20 cellular contexts compared by ENCODE assay signal in the genomic region with DNA sequence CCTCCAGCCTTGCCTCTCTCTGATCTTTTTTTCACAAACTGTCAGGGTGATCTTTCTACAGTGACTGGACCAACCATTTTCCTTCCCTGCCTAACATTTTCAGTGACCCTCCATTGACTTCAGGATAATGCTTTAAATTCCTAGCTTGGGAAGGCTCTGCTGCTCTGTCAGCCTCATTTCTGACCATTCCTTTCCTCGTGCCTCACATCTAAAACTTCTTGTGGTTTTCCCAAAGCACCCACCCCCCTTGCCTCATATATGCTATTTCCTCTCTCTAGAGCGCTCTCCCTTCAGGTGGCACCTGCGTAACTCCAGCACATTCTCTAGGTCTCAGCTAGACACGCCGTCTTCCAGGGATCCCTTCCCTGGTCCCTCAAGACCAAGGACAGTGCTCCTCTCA. TPM values are rescaled to one million over a fixed set of nuclear protein-coding genes. Genes with fewer than 3 reads are reported as not detected.
DNase-seq lines count a peak whose midpoint lies in the region; ATAC-seq and TF ChIP-seq lines count a peak whose summit lies in the region.
"Had no signal": no experiment of that assay in that cellular context is flagged by ENCODE, and none has a peak within 500 bp of the region (broad histone marks: within the 10 kb centered on the region; RNA-seq: fewer than 3 reads in every experiment).

No MANE protein-coding gene starts in this region.

- no peak overlapping the region for H4K8ac ChIP-seq in mesenchymal stem cell (ENCODE audit: low read length)

- H3K27me3 ChIP-seq in GM23338 (ENCODE audit: insufficient read depth) (no peaks in the 10 kb centered on the region), mesenchymal stem cell (ENCODE audit: control insufficient read depth in 1 of 2, insufficient read depth in 1 of 2, low read length in 2 of 2) (peaks cover 3 to 16% of the 10 kb centered on the region in 2 experiments), smooth muscle cell (ENCODE audit: low read depth) (no peaks in the 10 kb centered on the region)

- H2BK15ac ChIP-seq in mesenchymal stem cell (ENCODE audit: low read depth, poor library complexity, severe bottlenecking) = no peak overlapping the region

- H3K36me3 ChIP-seq in GM23338 (ENCODE audit: insufficient read depth) (no peaks in the 10 kb centered on the region), mesenchymal stem cell (ENCODE audit: control insufficient read depth in 1 of 2, insufficient read depth in 2 of 2, low read depth in 1 of 2, low read length in 2 of 2) (no peaks in the 10 kb centered on the region), smooth muscle cell (ENCODE audit: low read depth) (no peaks in the 10 kb centered on the region)

- H4K91ac ChIP-seq in mesenchymal stem cell (ENCODE audit: low read length) = no peak overlapping the region

- TF ChIP-seq CTCF in GM23338 (conservative IDR thresholded peaks at IDR 0.05; ENCODE audit: low read depth in 2 of 2) (no peak), smooth muscle cell (IDR thresholded peaks at IDR 0.05; ENCODE audit: borderline replicate concordance, insufficient read depth, poor library complexity, severe bottlenecking) (no peak)

- TF ChIP-seq POLR2A in GM18505 (IDR thresholded peaks at IDR 0.05; ENCODE audit: borderline replicate concordance, extremely low read depth, insufficient read depth, insufficient read length) = no peak

- no peak overlapping the region for H2BK120ac ChIP-seq in mesenchymal stem cell (ENCODE audit: low read depth, low read length)

- H3K27ac ChIP-seq in GM23338 (ENCODE audit: low read depth) (no peak overlapping the region), mesenchymal stem cell (ENCODE audit: low read length, poor library complexity, severe bottlenecking) (no peak overlapping the region), smooth muscle cell (ENCODE audit: low read depth) (peak overlapping the region; percentile 10)
- H3K27ac ChIP-seq: HL-60, PC-9 had no signal

- no peaks in the 10 kb centered on the region for H3K79me1 ChIP-seq in mesenchymal stem cell (replicated peaks; ENCODE audit: low read length, poor library complexity, severe bottlenecking)

- WGBS in mesenchymal stem cell = 50% methylated on average over 5 of the region's 5 CpGs
- 73% methylated on average over 5 of the region's 5 CpGs for WGBS in smooth muscle cell (ENCODE audit: low lambda C conversion rate)

- H3K27ac Mint-ChIP-seq in GM23338 = no peak overlapping the region
- H3K27ac Mint-ChIP-seq: CD8-positive, alpha-beta memory T cell had no signal

- H2AK5ac ChIP-seq in mesenchymal stem cell (ENCODE audit: low read length, severe bottlenecking) = no peak overlapping the region

- H3K4me3 Mint-ChIP-seq in GM23338 = no peak overlapping the region
- H3K4me3 Mint-ChIP-seq: CD8-positive, alpha-beta memory T cell had no signal

- no peaks in the 10 kb centered on the region for H4K20me1 ChIP-seq in GM23338 (replicated peaks; ENCODE audit: insufficient read depth)
- no peaks in the 10 kb centered on the region for H4K20me1 ChIP-seq in smooth muscle cell (ENCODE audit: low read depth)

- DNase-seq in GM23338 (ENCODE audit: low spot score) (no peak), astrocyte of the hippocampus (ENCODE audit: low read depth, low spot score) (peak; percentile 47), mesenchymal stem cell (peak; percentile 1), smooth muscle cell (lab: John Stamatoyannopoulos, UW; ENCODE audit: unreplicated experiment) (no peak), D341Med (ENCODE audit: low spot score) (no peak)
- DNase-seq: CD8-positive, alpha-beta memory T cell; DMS 273 treated with DMSO at 0.1 percent for 48 hours; HCEC 1CT; KG1; NCI-H1092; NCI-H187; NCI-H774; PC-9; SK-N-SH had no signal

- no peak overlapping the region for H3K14ac ChIP-seq in mesenchymal stem cell (ENCODE audit: low read length in 2 of 2)

- H3K4me3 ChIP-seq in GM23338 (no peak overlapping the region), mesenchymal stem cell (ENCODE audit: insufficient read depth in 1 of 2, low read depth in 1 of 2, low read length in 2 of 2) (no peak overlapping the region), smooth muscle cell (no peak overlapping the region)
- H3K4me3 ChIP-seq: PC-9 had no signal

- H3F3A ChIP-seq in GM23338 (replicated peaks; ENCODE audit: low read depth) = no peaks in the 10 kb centered on the region
- no peaks in the 10 kb centered on the region for H3F3A ChIP-seq in smooth muscle cell (ENCODE audit: low read depth)

- no peaks in the 10 kb centered on the region; the same call in 2 of the 3 replicates for H3K9me3 Mint-ChIP-seq in GM23338

- H2AFZ ChIP-seq in GM23338 = peak overlapping the region; percentile 12; the same call in 1 of the 2 replicates
- no peak overlapping the region for H2AFZ ChIP-seq in mesenchymal stem cell (ENCODE audit: low read depth, low read length)
- no peak overlapping the region for H2AFZ ChIP-seq in smooth muscle cell (ENCODE audit: low read depth)
- H2AFZ ChIP-seq: PC-9 had no signal

- no peaks in the 10 kb centered on the region for H3K4me1 ChIP-seq in GM23338 (ENCODE audit: insufficient read depth)
- peaks cover 2% of the 10 kb centered on the region for H3K4me1 ChIP-seq in mesenchymal stem cell (ENCODE audit: control insufficient read depth, insufficient read depth, low read depth, low read length)
- no peaks in the 10 kb centered on the region for H3K4me1 ChIP-seq in smooth muscle cell (ENCODE audit: low read depth)

- no peaks in the 10 kb centered on the region for H3K36me3 Mint-ChIP-seq in GM23338 (ENCODE audit: low read depth)
- H3K36me3 Mint-ChIP-seq: CD8-positive, alpha-beta memory T cell had no signal

- no peak overlapping the region for H3K4me2 ChIP-seq in GM23338
- H3K4me2 ChIP-seq in mesenchymal stem cell (ENCODE audit: low read length, poor library complexity, severe bottlenecking) = no peak overlapping the region
- H3K4me2 ChIP-seq in smooth muscle cell = peak overlapping the region; percentile 12
- H3K4me2 ChIP-seq: PC-9, SK-N-SH had no signal

- no peak overlapping the region for H3K4ac ChIP-seq in mesenchymal stem cell (ENCODE audit: low read depth in 1 of 2, low read length in 2 of 2)

- peak; percentile 26; the same call in 2 of the 3 replicates for ATAC-seq in GM23338
- ATAC-seq in HG03354 (IDR thresholded peaks at IDR 0.05; ENCODE audit: poor library complexity, severe bottlenecking, unreplicated experiment) = no peak
- ATAC-seq in GM18505 (IDR thresholded peaks at IDR 0.05; ENCODE audit: unreplicated experiment) = no peak

- peaks cover 2% of the 10 kb centered on the region for H3K27me3 Mint-ChIP-seq in GM23338 (ENCODE audit: insufficient read depth, low read depth, poor library complexity)

- no peaks in the 10 kb centered on the region for H3K9me3 ChIP-seq in mesenchymal stem cell (ENCODE audit: control insufficient read depth, low read length)
- no peaks in the 10 kb centered on the region for H3K9me3 ChIP-seq in smooth muscle cell (replicated peaks; ENCODE audit: low read depth)
- H3K9me3 ChIP-seq: SK-N-SH had no signal

- H3K4me1 Mint-ChIP-seq in GM23338 = 0 out of 3 replicates have a peak, but pooled peaks cover 3% of the 10 kb centered on the region
- H3K4me1 Mint-ChIP-seq: CD8-positive, alpha-beta memory T cell had no signal

- no peak overlapping the region for H3K23ac ChIP-seq in mesenchymal stem cell (ENCODE audit: low read length in 2 of 2)

- no peaks in the 10 kb centered on the region for H3K9me2 ChIP-seq in GM23338 (ENCODE audit: insufficient read depth)
- H3K9me2 ChIP-seq: SK-N-SH had no signal

- H3K9ac ChIP-seq in mesenchymal stem cell (ENCODE audit: low read length) (peak overlapping the region; percentile 78), smooth muscle cell (ENCODE audit: low read depth) (no peak overlapping the region)
- H3K9ac ChIP-seq: SK-N-SH had no signal

- H3K18ac ChIP-seq in mesenchymal stem cell (ENCODE audit: low read depth in 1 of 2, low read length in 2 of 2) = no peak overlapping the region

- H2BK5ac ChIP-seq in mesenchymal stem cell (ENCODE audit: low read depth, low read length, poor library complexity, severe bottlenecking) = no peak overlapping the region

- H3K79me2 ChIP-seq in GM23338 (replicated peaks; ENCODE audit: insufficient read depth) = no peaks in the 10 kb centered on the region
- H3K79me2 ChIP-seq in smooth muscle cell (ENCODE audit: low read depth) = no peaks in the 10 kb centered on the region

- H2BK12ac ChIP-seq in mesenchymal stem cell (ENCODE audit: low read length in 2 of 2) = no peak overlapping the region

TF ChIP-seq in GM23338, 12 proteins besides CTCF, POLR2A, EP300 and RAD21 (continues in another document):
- no peak for TF ChIP-seq ZNF331 (CRISPR knock-in tag; IDR thresholded peaks at IDR 0.05; ENCODE audit: low read depth)
- TF ChIP-seq CREB1 (CRISPR knock-in tag; IDR thresholded peaks at IDR 0.05; ENCODE audit: low read depth) = no peak

RNA-seq across cellular contexts. Expression of a gene that starts 37.2 kb away (rescaled TPM):
- not detected in 2 replicates for total RNA-seq in GM23338 (2014; rRNA removed; shearing (Covaris generic))
- 0.45 TPM in 1 of 2 replicates, not detected in the other for polyA plus RNA-seq in GM23338 (2016; fragmentation: Nextera tagmentation; extraction: Ambion mirVana)
- polyA plus RNA-seq in mesenchymal stem cell (2013, experiment 1 of 2) = 0.22 TPM
- 0.21 TPM for polyA plus RNA-seq in mesenchymal stem cell (2013, experiment 2 of 2)
- 0.09 TPM in 1 of 2 replicates, not detected in the other for total RNA-seq in smooth muscle cell
- polyA plus RNA-seq in smooth muscle cell = 0.14 TPM in 1 of 2 replicates, not detected in the other
- total RNA-seq: CD8-positive, alpha-beta memory T cell; Daoy; M059J; NCI-H460 had no signal
- polyA plus RNA-seq: CD8-positive, alpha-beta memory T cell had no signal

RNA-seq across cellular contexts. Expression of a gene that starts 39.0 kb away (rescaled TPM):
- 0.21 TPM in 1 of 2 replicates, not detected in the other for total RNA-seq in GM23338 (2014; rRNA removed; shearing (Covaris generic))
- polyA plus RNA-seq in GM23338 (2016; fragmentation: Nextera tagmentation; extraction: Ambion mirVana) (0.23 TPM in 1 of 2 replicates, not detected in the other), smooth muscle cell (0.05 TPM in 1 of 2 replicates, not detected in the other)
- not detected for polyA plus RNA-seq in mesenchymal stem cell (2013, experiment 1 of 2)
- not detected for polyA plus RNA-seq in mesenchymal stem cell (2013, experiment 2 of 2)
- not detected in 2 replicates for total RNA-seq in smooth muscle cell
- total RNA-seq: Daoy, NCI-H460, PC-9 had no signal
- polyA plus RNA-seq: SK-N-SH had no signal

Comparison
In these comparisons a context has a peak if more than half of its experiments do, and no peak if none do; other contexts are left out.
1. DNase-seq: peak in astrocyte of the hippocampus (single experiment) and mesenchymal stem cell (single experiment); none in GM23338 (single experiment), smooth muscle cell (single experiment) and D341Med (single experiment).